8 cellular contexts compared by ENCODE assay signal in genomic region chr7:155003215-155003999, GRCh38. TPM values are rescaled to one million over a fixed set of nuclear protein-coding genes. Genes with fewer than 3 reads are reported as not detected.
DNase-seq lines count a peak whose midpoint lies in the region; ATAC-seq and TF ChIP-seq lines count a peak whose summit lies in the region.

No MANE protein-coding gene starts in this region.

- H3K27ac Mint-ChIP-seq in activated T-helper 2 cell treated with anti-CD3 and anti-CD28 coated beads, Interferon-gamma antibody, Interleukin-2, Interleukin-4, amounts not matched to agents 10 μg/mL and 5 μg/mL and 100 μg/mL, durations not matched to agents 14 hours and 24 hours and 36 hours = peak overlapping the region; percentile 92
- H3K27ac Mint-ChIP-seq in nephron = peak overlapping the region; percentile 99 to 100 (median 99)

- peak; percentile 52 for ATAC-seq in GM21367 (IDR thresholded peaks at IDR 0.05; ENCODE audit: unreplicated experiment)

- no peaks in the 10 kb centered on the region for H3K9me3 Mint-ChIP-seq in activated T-helper 2 cell treated with anti-CD3 and anti-CD28 coated beads, Interferon-gamma antibody, Interleukin-2, Interleukin-4, amounts not matched to agents 10 μg/mL and 5 μg/mL and 100 μg/mL, durations not matched to agents 14 hours and 24 hours and 36 hours
- no peaks in the 10 kb centered on the region for H3K9me3 Mint-ChIP-seq in nephron

- H3K4me1 Mint-ChIP-seq in activated T-helper 2 cell treated with anti-CD3 and anti-CD28 coated beads, Interferon-gamma antibody, Interleukin-2, Interleukin-4, amounts not matched to agents 10 μg/mL and 5 μg/mL and 100 μg/mL, durations not matched to agents 14 hours and 24 hours and 36 hours (ENCODE audit: low read depth) = peaks cover 13% of the 10 kb centered on the region
- peaks cover 10% of the 10 kb centered on the region for H3K4me1 Mint-ChIP-seq in nephron

- intact Hi-C loops in activated T-helper 2 cell treated with anti-CD3 and anti-CD28 coated beads, Interferon-gamma antibody, Interleukin-2, Interleukin-4, amounts not matched to agents 10 μg/mL and 5 μg/mL and 100 μg/mL, durations not matched to agents 14 hours and 24 hours and 36 hours (cut with micrococcal nuclease) = loop anchor here (1.0 to 5.0 kb wide), 4 partner anchors 75 to 341 kb away; no protein-coding TSS in a partner anchor

- peak overlapping the region; percentile 93 for H3K4me3 Mint-ChIP-seq in activated T-helper 2 cell treated with anti-CD3 and anti-CD28 coated beads, Interferon-gamma antibody, Interleukin-2, Interleukin-4, amounts not matched to agents 10 μg/mL and 5 μg/mL and 100 μg/mL, durations not matched to agents 14 hours and 24 hours and 36 hours (ENCODE audit: low read depth)
- peak overlapping the region; percentile 96 to 100 (median 100) for H3K4me3 Mint-ChIP-seq in nephron

- TF ChIP-seq CTCF in nephron (IDR thresholded peaks at IDR 0.05; ENCODE audit: unreplicated experiment in 3 of 3) = no peak

- DNase-seq in DMS114 treated with DMSO at 0.1 percent for 48 hours (lab: John Stamatoyannopoulos, UW; ENCODE audit: unreplicated experiment) = peak; percentile 34
- DNase-seq in HUDEP-2 (lab: John Stamatoyannopoulos, UW; ENCODE audit: unreplicated experiment in 76 of 76) = peak in 73 of 76 experiments; percentile 10 to 88 (median 71)
- DNase-seq in activated T-helper 2 cell treated with anti-CD3 and anti-CD28 coated beads, Interferon-gamma antibody, Interleukin-2, Interleukin-4, amounts not matched to agents 10 μg/mL and 5 μg/mL and 100 μg/mL, durations not matched to agents 14 hours and 24 hours and 36 hours (ENCODE audit: low spot score) = peak; percentile 77
- DNase-seq in fibroblast of peridontal ligament (ENCODE audit: extremely low read depth) = peak; percentile 66
- DNase-seq in stimulated activated naive CD4-positive, alpha-beta T cell treated with Interleukin-2 at 50 U/mL for 16 hours (lab: John Stamatoyannopoulos, UW) = peak; percentile 83

- peaks cover 30% of the 10 kb centered on the region for H3K36me3 Mint-ChIP-seq in activated T-helper 2 cell treated with anti-CD3 and anti-CD28 coated beads, Interferon-gamma antibody, Interleukin-2, Interleukin-4, amounts not matched to agents 10 μg/mL and 5 μg/mL and 100 μg/mL, durations not matched to agents 14 hours and 24 hours and 36 hours (ENCODE audit: low read depth)
- H3K36me3 Mint-ChIP-seq in nephron (ENCODE audit: low read depth) = peaks cover 12% of the 10 kb centered on the region

- no peaks in the 10 kb centered on the region for H3K27me3 Mint-ChIP-seq in activated T-helper 2 cell treated with anti-CD3 and anti-CD28 coated beads, Interferon-gamma antibody, Interleukin-2, Interleukin-4, amounts not matched to agents 10 μg/mL and 5 μg/mL and 100 μg/mL, durations not matched to agents 14 hours and 24 hours and 36 hours (ENCODE audit: low read depth)
- H3K27me3 Mint-ChIP-seq in nephron (ENCODE audit: low read depth) = no peaks in the 10 kb centered on the region

TF ChIP-seq in PFSK-1, 5 proteins besides CTCF, POLR2A, EP300 and RAD21:
- TF ChIP-seq FOXP2 (optimal IDR thresholded peaks at IDR 0.05; ENCODE audit: borderline replicate concordance, extremely low read depth, extremely low read length, insufficient read depth) (no peak), POLR2AphosphoS5 (IDR thresholded peaks at IDR 0.05; ENCODE audit: low read depth, low read length) (peak; percentile 78), SIN3A (IDR thresholded peaks at IDR 0.05; ENCODE audit: borderline replicate concordance, insufficient read depth, low read length) (no peak), REST (IDR thresholded peaks at IDR 0.05; ENCODE audit: insufficient read depth in 1 of 2, low read depth in 2 of 2, low read length in 2 of 2) (no peak), TAF1 (IDR thresholded peaks at IDR 0.05; ENCODE audit: borderline replicate concordance, insufficient read depth, low read length) (no peak; the same call in 1 of the 2 replicates)

RNA-seq across cellular contexts. Expression of gene PAXIP1, which starts 0.5 kb away (rescaled TPM):
- 9.2 TPM for polyA plus RNA-seq in PFSK-1 (2012; ENCODE audit: insufficient read length, low read depth)
- total RNA-seq in activated T-helper 2 cell treated with anti-CD3 and anti-CD28 coated beads, Interferon-gamma antibody, Interleukin-2, Interleukin-4, amounts not matched to agents 10 μg/mL and 5 μg/mL and 100 μg/mL, durations not matched to agents 14 hours and 24 hours and 36 hours = 33.6 and 34.3 TPM in 2 replicates

Comparison
In these comparisons a context has a peak if more than half of its experiments do, and no peak if none do; other contexts are left out.
1. Peak in every context shown above with its lines: DNase-seq and ATAC-seq.